ENCODE assay signal across 1 cellular context in the genomic region with DNA sequence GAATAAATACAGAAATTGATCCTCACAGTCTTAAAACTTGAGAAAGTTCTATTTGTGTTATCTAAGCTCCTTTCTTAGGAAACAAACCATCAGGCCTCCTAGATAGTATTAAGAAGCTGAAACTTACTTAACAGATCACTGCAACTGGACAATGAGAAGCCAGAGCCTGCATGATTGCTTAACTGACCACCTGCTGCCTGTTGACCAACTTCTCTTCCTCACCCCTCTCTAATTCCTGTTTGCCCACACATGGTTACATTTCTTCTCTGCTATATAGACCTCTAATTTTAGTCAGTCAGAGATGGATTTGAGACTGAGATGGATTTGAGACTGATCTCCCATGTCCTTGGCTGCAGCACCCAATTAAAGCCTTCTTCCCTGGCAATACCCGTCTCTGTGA.
TF ChIP-seq lines count a peak whose summit lies in the region.

No MANE protein-coding gene starts in this region.

TF ChIP-seq in K562, 482 proteins besides CTCF, POLR2A, EP300 and RAD21:
- TF ChIP-seq FOXM1 (IDR thresholded peaks at IDR 0.05; ENCODE audit: low read depth) = no peak
- TF ChIP-seq FOXM1 (CRISPR knock-in tag; IDR thresholded peaks at IDR 0.05; ENCODE audit: low read depth) = no peak
- no peak for TF ChIP-seq RFX1 (IDR thresholded peaks at IDR 0.05)
- TF ChIP-seq CEBPG (CRISPR knock-in tag; IDR thresholded peaks at IDR 0.05) = no peak
- TF ChIP-seq CEBPG (tag; conservative IDR thresholded peaks at IDR 0.05 in 1 of 2, IDR thresholded peaks at IDR 0.05 in 1 of 2) = 0 out of 4 replicates have a peak, but pooled peaks of 1 of the 2 experiments have one; percentile 22
- 0 out of 4 replicates have a peak, but pooled peaks of 1 of the 2 experiments have one; percentile 29 for TF ChIP-seq TRIM24 (IDR thresholded peaks at IDR 0.05)
- TF ChIP-seq MEF2A (IDR thresholded peaks at IDR 0.05; ENCODE audit: control insufficient read depth, low read depth, low read length) = no peak
- TF ChIP-seq CEBPB (tag; IDR thresholded peaks at IDR 0.05) = peak; percentile 42; the same call in 1 of the 2 replicates
- TF ChIP-seq BMI1 (IDR thresholded peaks at IDR 0.05; ENCODE audit: low read length) = no peak
